ENCODE assay signal across 19 cellular contexts in genomic region chr6:21026576-21027273, GRCh38.
A peak's percentile ranks its signal among the peaks of the same experiment; 100 is the strongest.
DNase-seq lines count a peak whose midpoint lies in the region; ATAC-seq lines count a peak whose summit lies in the region.
"Had no signal": no experiment of that assay in that cellular context is flagged by ENCODE, and none has a peak within 500 bp of the region (broad histone marks: within the 10 kb centered on the region; RNA-seq: fewer than 3 reads in every experiment).

No MANE protein-coding gene starts in this region.

- H3K4me3 Mint-ChIP-seq in activated naive CD8-positive, alpha-beta T cell treated with anti-CD3 and anti-CD28 coated beads for 36 hours = no peak overlapping the region
- no peak overlapping the region for H3K4me3 Mint-ChIP-seq in activated naive CD8-positive, alpha-beta T cell treated with anti-CD3 and anti-CD28 coated beads, Interleukin-2, amount 50 U/mL, for 24 hours
- H3K4me3 Mint-ChIP-seq: CD8-positive, alpha-beta T cell; effector memory CD8-positive, alpha-beta T cell; H9; neural crest cell had no signal

- no peaks in the 10 kb centered on the region for H3K27me3 Mint-ChIP-seq in activated naive CD8-positive, alpha-beta T cell treated with anti-CD3 and anti-CD28 coated beads for 36 hours
- no peaks in the 10 kb centered on the region for H3K27me3 Mint-ChIP-seq in activated naive CD8-positive, alpha-beta T cell treated with anti-CD3 and anti-CD28 coated beads, Interleukin-2, amount 50 U/mL, for 24 hours
- H3K27me3 Mint-ChIP-seq: effector memory CD8-positive, alpha-beta T cell had no signal

- H3K4me1 Mint-ChIP-seq in activated naive CD8-positive, alpha-beta T cell treated with anti-CD3 and anti-CD28 coated beads for 36 hours = no peaks in the 10 kb centered on the region
- H3K4me1 Mint-ChIP-seq in activated naive CD8-positive, alpha-beta T cell treated with anti-CD3 and anti-CD28 coated beads, Interleukin-2, amount 50 U/mL, for 24 hours = peaks cover 2% of the 10 kb centered on the region

- H3K9me3 Mint-ChIP-seq in activated naive CD8-positive, alpha-beta T cell treated with anti-CD3 and anti-CD28 coated beads for 36 hours = peaks cover 14% of the 10 kb centered on the region
- H3K9me3 Mint-ChIP-seq in activated naive CD8-positive, alpha-beta T cell treated with anti-CD3 and anti-CD28 coated beads, Interleukin-2, amount 50 U/mL, for 24 hours = peaks cover 13% of the 10 kb centered on the region

- DNase-seq in activated naive CD8-positive, alpha-beta T cell treated with anti-CD3 and anti-CD28 coated beads for 36 hours = no peak
- DNase-seq in activated naive CD8-positive, alpha-beta T cell treated with anti-CD3 and anti-CD28 coated beads, Interleukin-2, amount 50 U/mL, for 24 hours = no peak
- peak; percentile 28 for DNase-seq in astrocyte of the hippocampus (ENCODE audit: low read depth, low spot score)
- peak; percentile 9 for DNase-seq in hepatic stellate cell (ENCODE audit: low spot score)
- no peak for DNase-seq in sciatic nerve (ENCODE audit: low spot score)
- DNase-seq in NCI-H128 (lab: John Stamatoyannopoulos, UW; ENCODE audit: unreplicated experiment) = no peak
- DNase-seq in NCI-H2081 (lab: John Stamatoyannopoulos, UW) = no peak
- DNase-seq: activated CD4-positive, alpha-beta T cell treated with anti-CD3 and anti-CD28 coated beads for 4 hours; activated CD8-positive, alpha-beta memory T cell treated with anti-CD3 and anti-CD28 coated beads, Interleukin-2, amount 50 U/mL, for 48 hours; activated naive CD4-positive, alpha-beta T cell; CD8-positive, alpha-beta T cell; effector memory CD8-positive, alpha-beta T cell; gastrocnemius medialis; H9; NCI-H1048; right lobe of liver; stimulated activated CD4-positive, alpha-beta T cell treated with anti-CD3 and anti-CD28 coated beads, Interleukin-4, amount 100 ng/mL, for 4 hours had no signal

- H3K36me3 Mint-ChIP-seq in activated naive CD8-positive, alpha-beta T cell treated with anti-CD3 and anti-CD28 coated beads for 36 hours = peaks cover 55% of the 10 kb centered on the region
- H3K36me3 Mint-ChIP-seq in activated naive CD8-positive, alpha-beta T cell treated with anti-CD3 and anti-CD28 coated beads, Interleukin-2, amount 50 U/mL, for 24 hours (ENCODE audit: low read depth) = peaks cover 56% of the 10 kb centered on the region

- intact Hi-C loops in sciatic nerve (cut with DNase I) = no loop called here

- ATAC-seq in activated naive CD8-positive, alpha-beta T cell treated with anti-CD3 and anti-CD28 coated beads, Interleukin-2, amount 50 U/mL, for 24 hours = no peak
- ATAC-seq in sciatic nerve = no peak
- ATAC-seq in GM21786 (IDR thresholded peaks at IDR 0.05; ENCODE audit: unreplicated experiment) = no peak
- ATAC-seq: CD8-positive, alpha-beta T cell; effector memory CD8-positive, alpha-beta T cell; gastrocnemius medialis had no signal

- peak overlapping the region; percentile 12 for H3K27ac Mint-ChIP-seq in activated naive CD8-positive, alpha-beta T cell treated with anti-CD3 and anti-CD28 coated beads for 36 hours
- H3K27ac Mint-ChIP-seq in activated naive CD8-positive, alpha-beta T cell treated with anti-CD3 and anti-CD28 coated beads, Interleukin-2, amount 50 U/mL, for 24 hours = no peak overlapping the region
- H3K27ac Mint-ChIP-seq: CD8-positive, alpha-beta T cell; effector memory CD8-positive, alpha-beta T cell; H9 had no signal

Comparison
In these comparisons a context has a peak if more than half of its experiments do, and no peak if none do; other contexts are left out.
1. DNase-seq: peak in astrocyte of the hippocampus (single experiment) and hepatic stellate cell (single experiment); none in activated naive CD8-positive, alpha-beta T cell treated with anti-CD3 and anti-CD28 coated beads for 36 hours (single experiment), activated naive CD8-positive, alpha-beta T cell treated with anti-CD3 and anti-CD28 coated beads, Interleukin-2, amount 50 U/mL, for 24 hours (single experiment), sciatic nerve (single experiment), NCI-H128 (single experiment) and NCI-H2081 (0 of 2).